In the genomic region with DNA sequence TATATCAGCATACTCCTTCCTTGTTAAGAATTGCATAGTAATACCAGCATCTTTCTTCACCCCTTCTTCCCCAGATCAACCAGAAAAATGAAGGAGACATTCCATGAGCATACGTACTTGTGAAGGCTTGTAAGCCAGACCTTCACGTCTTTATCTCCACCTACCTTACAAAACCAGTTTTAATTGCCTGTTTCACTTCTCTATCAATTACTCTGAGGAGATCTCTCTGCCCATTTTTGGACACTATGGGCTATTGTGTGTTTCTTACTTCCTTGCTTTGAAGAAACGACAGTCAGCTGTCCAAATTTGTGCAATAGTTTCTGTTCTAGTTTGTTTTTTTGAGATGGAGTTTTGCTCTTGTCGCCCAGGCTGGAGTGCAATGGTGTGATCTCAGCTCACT, we compare ENCODE assay signal across 1 cellular context.
TF ChIP-seq lines count a peak whose summit lies in the region.

No MANE protein-coding gene starts in this region.

TF ChIP-seq in GM12878, 131 proteins besides CTCF, POLR2A, EP300 and RAD21 (continued from another document):
- TF ChIP-seq, protein P1, sequence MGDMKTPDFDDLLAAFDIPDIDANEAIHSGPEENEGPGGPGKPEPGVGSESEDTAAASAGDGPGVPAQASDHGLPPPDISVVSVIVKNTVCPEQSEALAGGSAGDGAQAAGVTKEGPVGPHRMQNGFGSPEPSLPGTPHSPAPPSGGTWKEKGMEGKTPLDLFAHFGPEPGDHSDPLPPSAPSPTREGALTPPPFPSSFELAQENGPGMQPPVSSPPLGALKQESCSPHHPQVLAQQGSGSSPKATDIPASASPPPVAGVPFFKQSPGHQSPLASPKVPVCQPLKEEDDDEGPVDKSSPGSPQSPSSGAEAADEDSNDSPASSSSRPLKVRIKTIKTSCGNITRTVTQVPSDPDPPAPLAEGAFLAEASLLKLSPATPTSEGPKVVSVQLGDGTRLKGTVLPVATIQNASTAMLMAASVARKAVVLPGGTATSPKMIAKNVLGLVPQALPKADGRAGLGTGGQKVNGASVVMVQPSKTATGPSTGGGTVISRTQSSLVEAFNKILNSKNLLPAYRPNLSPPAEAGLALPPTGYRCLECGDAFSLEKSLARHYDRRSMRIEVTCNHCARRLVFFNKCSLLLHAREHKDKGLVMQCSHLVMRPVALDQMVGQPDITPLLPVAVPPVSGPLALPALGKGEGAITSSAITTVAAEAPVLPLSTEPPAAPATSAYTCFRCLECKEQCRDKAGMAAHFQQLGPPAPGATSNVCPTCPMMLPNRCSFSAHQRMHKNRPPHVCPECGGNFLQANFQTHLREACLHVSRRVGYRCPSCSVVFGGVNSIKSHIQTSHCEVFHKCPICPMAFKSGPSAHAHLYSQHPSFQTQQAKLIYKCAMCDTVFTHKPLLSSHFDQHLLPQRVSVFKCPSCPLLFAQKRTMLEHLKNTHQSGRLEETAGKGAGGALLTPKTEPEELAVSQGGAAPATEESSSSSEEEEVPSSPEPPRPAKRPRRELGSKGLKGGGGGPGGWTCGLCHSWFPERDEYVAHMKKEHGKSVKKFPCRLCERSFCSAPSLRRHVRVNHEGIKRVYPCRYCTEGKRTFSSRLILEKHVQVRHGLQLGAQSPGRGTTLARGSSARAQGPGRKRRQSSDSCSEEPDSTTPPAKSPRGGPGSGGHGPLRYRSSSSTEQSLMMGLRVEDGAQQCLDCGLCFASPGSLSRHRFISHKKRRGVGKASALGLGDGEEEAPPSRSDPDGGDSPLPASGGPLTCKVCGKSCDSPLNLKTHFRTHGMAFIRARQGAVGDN (IDR thresholded peaks at IDR 0.05): no peak
- TF ChIP-seq SP1 (IDR thresholded peaks at IDR 0.05; ENCODE audit: low read depth, low read length) (no peak), SPI1 (IDR thresholded peaks at IDR 0.05; ENCODE audit: borderline replicate concordance, insufficient read depth, low read depth, low read length) (peak; percentile 67; the same call in 1 of the 2 replicates), MTA3 (IDR thresholded peaks at IDR 0.05; ENCODE audit: borderline replicate concordance, low read length) (no peak)
